Comparison of ENCODE assay signal across 10 cellular contexts in genomic region chr7:6640246-6640721, GRCh38. TPM values are rescaled to one million over a fixed set of nuclear protein-coding genes. Genes with fewer than 3 reads are reported as not detected.
DNase-seq lines count a peak whose midpoint lies in the region; ATAC-seq, FAIRE-seq and TF ChIP-seq lines count a peak whose summit lies in the region.
"Had no signal": no experiment of that assay in that cellular context is flagged by ENCODE, and none has a peak within 500 bp of the region (broad histone marks: within the 10 kb centered on the region; RNA-seq: fewer than 3 reads in every experiment).

No MANE protein-coding gene starts in this region.

- TF ChIP-seq CTCF in activated CD8-positive, alpha-beta T cell treated with anti-CD3 and anti-CD28 coated beads for 36 hours (IDR thresholded peaks at IDR 0.05), result no peak
- TF ChIP-seq CTCF in lower leg skin (IDR thresholded peaks at IDR 0.05), result no peak

- H3K27me3 Mint-ChIP-seq in activated CD8-positive, alpha-beta T cell treated with anti-CD3 and anti-CD28 coated beads for 36 hours, result no peaks in the 10 kb centered on the region
- H3K27me3 Mint-ChIP-seq in activated CD8-positive, alpha-beta T cell treated with anti-CD3 and anti-CD28 coated beads, Interleukin-2, amount 10 ng/mL, durations not matched to agents 7 days and 5 days (ENCODE audit: low read depth), result no peaks in the 10 kb centered on the region

- H3K4me3 Mint-ChIP-seq in activated CD8-positive, alpha-beta T cell treated with anti-CD3 and anti-CD28 coated beads for 36 hours, result no peak overlapping the region
- H3K4me3 Mint-ChIP-seq in activated CD8-positive, alpha-beta T cell treated with anti-CD3 and anti-CD28 coated beads, Interleukin-2, amount 10 ng/mL, durations not matched to agents 7 days and 5 days, result no peak overlapping the region

- peak; percentile 37 for ATAC-seq in activated CD8-positive, alpha-beta T cell treated with anti-CD3 and anti-CD28 coated beads for 36 hours
- no peak for ATAC-seq in activated CD8-positive, alpha-beta T cell treated with anti-CD3 and anti-CD28 coated beads, Interleukin-2, amount 10 ng/mL, durations not matched to agents 7 days and 5 days
- ATAC-seq in left cardiac atrium, result peak in 1 of 2 donors; percentile 51
- peak; percentile 15 for ATAC-seq in stimulated activated naive CD8-positive, alpha-beta T cell treated with anti-CD3 and anti-CD28 coated beads, Interleukin-15, Interleukin-2, amounts not matched to agents 100 U/mL and 50 U/mL, for 24 hours

- peaks cover 24% of the 10 kb centered on the region for H3K4me1 Mint-ChIP-seq in activated CD8-positive, alpha-beta T cell treated with anti-CD3 and anti-CD28 coated beads for 36 hours (ENCODE audit: low read depth)
- H3K4me1 Mint-ChIP-seq in activated CD8-positive, alpha-beta T cell treated with anti-CD3 and anti-CD28 coated beads, Interleukin-2, amount 10 ng/mL, durations not matched to agents 7 days and 5 days (ENCODE audit: low read depth), result peaks cover 32% of the 10 kb centered on the region

- DNase-seq in activated CD8-positive, alpha-beta T cell treated with anti-CD3 and anti-CD28 coated beads for 36 hours, result peak; percentile 55
- DNase-seq in activated CD8-positive, alpha-beta T cell treated with anti-CD3 and anti-CD28 coated beads, Interleukin-2, amount 10 ng/mL, durations not matched to agents 7 days and 5 days, result no peak
- DNase-seq in activated T-cell treated with anti-CD3 and anti-CD28 coated beads for 48 hours (ENCODE audit: low read depth) (peak; percentile 43), left cardiac atrium (peak; percentile 67), GM12892 (ENCODE audit: insufficient read length) (no peak), H4 (ENCODE audit: low spot score) (no peak), lower leg skin (ENCODE audit: low spot score in 2 of 2) (no peak)
- DNase-seq in stimulated activated naive CD8-positive, alpha-beta T cell treated with anti-CD3 and anti-CD28 coated beads, Interleukin-15, Interleukin-2, amounts not matched to agents 100 U/mL and 50 U/mL, for 24 hours, result peak; percentile 54
- DNase-seq: AML-193, pancreas had no signal

- POLR2A ChIA-PET in activated CD8-positive, alpha-beta T cell treated with anti-CD3 and anti-CD28 coated beads for 36 hours (lab: Charles Lee), result no interaction called here
- POLR2A ChIA-PET in activated CD8-positive, alpha-beta T cell treated with anti-CD3 and anti-CD28 coated beads, Interleukin-2, amount 10 ng/mL, durations not matched to agents 7 days and 5 days (lab: Charles Lee), result no interaction called here

- intact Hi-C loops in activated CD8-positive, alpha-beta T cell treated with anti-CD3 and anti-CD28 coated beads for 36 hours (cut with micrococcal nuclease), result no loop called here
- intact Hi-C loops in left cardiac atrium (cut with DNase I) (no loop called here), lower leg skin (cut with DNase I; ENCODE audit: low total_unique reads) (loop anchor here (2.0 kb wide), 1 partner anchor 51 kb away; no protein-coding TSS in a partner anchor)

- TF ChIP-seq POLR2A in GM12892 (IDR thresholded peaks at IDR 0.05; ENCODE audit: low read depth, low read length) (no peak), lower leg skin (IDR thresholded peaks at IDR 0.05) (no peak)

- peak overlapping the region; percentile 87 for H3K27ac Mint-ChIP-seq in activated CD8-positive, alpha-beta T cell treated with anti-CD3 and anti-CD28 coated beads for 36 hours
- H3K27ac Mint-ChIP-seq in activated CD8-positive, alpha-beta T cell treated with anti-CD3 and anti-CD28 coated beads, Interleukin-2, amount 10 ng/mL, durations not matched to agents 7 days and 5 days, result no peak overlapping the region

- 62 to 66% methylated on average over 11 of the region's 11 CpGs for WGBS in lower leg skin, 2 donors

- peaks cover 4% of the 10 kb centered on the region for H3K9me3 Mint-ChIP-seq in activated CD8-positive, alpha-beta T cell treated with anti-CD3 and anti-CD28 coated beads for 36 hours
- no peaks in the 10 kb centered on the region for H3K9me3 Mint-ChIP-seq in activated CD8-positive, alpha-beta T cell treated with anti-CD3 and anti-CD28 coated beads, Interleukin-2, amount 10 ng/mL, durations not matched to agents 7 days and 5 days (ENCODE audit: insufficient read depth)

- H3K4me3 ChIP-seq in lower leg skin (ENCODE audit: low read depth, poor library complexity, severe bottlenecking), result no peak overlapping the region
- H3K4me3 ChIP-seq: pancreas had no signal

- no peak for FAIRE-seq in GM12892 (lab: Jason Lieb, UNC)
- FAIRE-seq: pancreas had no signal

- H3K36me3 Mint-ChIP-seq in activated CD8-positive, alpha-beta T cell treated with anti-CD3 and anti-CD28 coated beads for 36 hours (ENCODE audit: low read depth), result peaks cover 35% of the 10 kb centered on the region
- H3K36me3 Mint-ChIP-seq in activated CD8-positive, alpha-beta T cell treated with anti-CD3 and anti-CD28 coated beads, Interleukin-2, amount 10 ng/mL, durations not matched to agents 7 days and 5 days (ENCODE audit: low read depth), result peaks cover 51% of the 10 kb centered on the region

- CTCF ChIA-PET in activated CD8-positive, alpha-beta T cell treated with anti-CD3 and anti-CD28 coated beads for 36 hours (lab: Charles Lee), result no interaction called here
- CTCF ChIA-PET in activated CD8-positive, alpha-beta T cell treated with anti-CD3 and anti-CD28 coated beads, Interleukin-2, amount 10 ng/mL, durations not matched to agents 7 days and 5 days (lab: Charles Lee), result no interaction called here

RNA-seq across cellular contexts. Expression of gene ZNF316, which starts 3.2 kb away (rescaled TPM):
- total RNA-seq in activated CD8-positive, alpha-beta T cell treated with anti-CD3 and anti-CD28 coated beads for 36 hours, result 10 to 100 TPM; 17.7 to 18.8 TPM
- 10 to 100 TPM; 24.2 to 26.8 TPM for total RNA-seq in activated CD8-positive, alpha-beta T cell treated with anti-CD3 and anti-CD28 coated beads, Interleukin-2, amount 10 ng/mL, durations not matched to agents 7 days and 5 days
- 10 to 100 TPM; 16.7 to 18.3 TPM for total RNA-seq in left cardiac atrium
- polyA plus RNA-seq in GM12892 (2012; ENCODE audit: missing spikeins), result 12.1 TPM
- total RNA-seq in H4 (2014; rRNA removed; shearing (Covaris generic)), result 5.1 and 7.9 TPM in 2 replicates
- total RNA-seq in lower leg skin, result 10 to 100 TPM; 30.6 to 63.6 (median 35.6) TPM

RNA-seq across cellular contexts. Expression of gene ZNF853, which starts 24.9 kb away (rescaled TPM):
- total RNA-seq in activated CD8-positive, alpha-beta T cell treated with anti-CD3 and anti-CD28 coated beads for 36 hours, result 1 to 10 TPM; 1.3 to 1.8 TPM
- 1 to 10 TPM in 1 of 2 experiments, under 1 TPM in 1; 0.78 to 1.0 TPM for total RNA-seq in activated CD8-positive, alpha-beta T cell treated with anti-CD3 and anti-CD28 coated beads, Interleukin-2, amount 10 ng/mL, durations not matched to agents 7 days and 5 days
- 10 to 100 TPM; 12.6 to 12.8 TPM for total RNA-seq in left cardiac atrium
- 0.06 TPM for polyA plus RNA-seq in GM12892 (2012; ENCODE audit: missing spikeins)
- 2.8 and 3.7 TPM in 2 replicates for total RNA-seq in H4 (2014; rRNA removed; shearing (Covaris generic))
- 1 to 10 TPM; 4.6 to 7.7 (median 5.9) TPM for total RNA-seq in lower leg skin

RNA-seq across cellular contexts. Expression of gene INTS15, which starts 50.5 kb away (rescaled TPM):
- 10 to 100 TPM; 26.8 to 29.8 TPM for total RNA-seq in activated CD8-positive, alpha-beta T cell treated with anti-CD3 and anti-CD28 coated beads for 36 hours
- total RNA-seq in activated CD8-positive, alpha-beta T cell treated with anti-CD3 and anti-CD28 coated beads, Interleukin-2, amount 10 ng/mL, durations not matched to agents 7 days and 5 days, result 10 to 100 TPM; 40.9 to 42.7 TPM
- total RNA-seq in left cardiac atrium, result 10 to 100 TPM; 15.1 to 17.8 TPM
- 13.3 TPM for polyA plus RNA-seq in GM12892 (2012; ENCODE audit: missing spikeins)
- total RNA-seq in H4 (2014; rRNA removed; shearing (Covaris generic)), result 38.6 and 44.2 TPM in 2 replicates
- total RNA-seq in lower leg skin, result 10 to 100 TPM; 21.3 to 34.5 (median 29.7) TPM

Comparison
In these comparisons a context has a peak if more than half of its experiments do, and no peak if none do; other contexts are left out.
1. DNase-seq: peak in activated CD8-positive, alpha-beta T cell treated with anti-CD3 and anti-CD28 coated beads for 36 hours (single experiment), activated T-cell treated with anti-CD3 and anti-CD28 coated beads for 48 hours (single experiment), left cardiac atrium (single experiment) and stimulated activated naive CD8-positive, alpha-beta T cell treated with anti-CD3 and anti-CD28 coated beads, Interleukin-15, Interleukin-2, amounts not matched to agents 100 U/mL and 50 U/mL, for 24 hours (single experiment); none in activated CD8-positive, alpha-beta T cell treated with anti-CD3 and anti-CD28 coated beads, Interleukin-2, amount 10 ng/mL, durations not matched to agents 7 days and 5 days (single experiment), GM12892 (single experiment), H4 (single experiment) and lower leg skin (0 of 2).